36 cellular contexts compared by ENCODE assay signal in the genomic region with DNA sequence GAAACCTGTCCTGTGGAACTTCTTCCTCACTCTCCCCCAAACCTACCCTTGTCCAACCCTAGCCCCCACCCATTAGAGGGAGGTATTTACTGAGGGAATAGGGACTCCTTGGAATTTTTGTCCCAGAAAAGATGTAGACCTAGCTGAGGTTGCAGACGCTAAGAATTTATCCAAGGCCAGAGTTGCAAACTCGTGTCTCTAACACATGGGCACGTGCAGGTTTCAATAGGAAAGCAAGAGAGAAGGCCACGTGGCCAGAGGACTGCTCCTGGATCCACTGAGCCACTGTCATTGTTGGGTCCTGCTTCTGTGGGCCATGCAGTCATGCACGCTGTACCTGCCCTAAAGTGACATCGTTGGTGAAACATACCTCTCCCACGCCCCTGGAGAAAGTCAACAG.
"Had no signal": no experiment of that assay in that cellular context is flagged by ENCODE, and none has a peak within 500 bp of the region (broad histone marks: within the 10 kb centered on the region; RNA-seq: fewer than 3 reads in every experiment).

No MANE protein-coding gene starts in this region.

- H3K27ac ChIP-seq: ascending aorta, cardiac muscle cell, VCaP had no signal

- H3K4me1 ChIP-seq: ascending aorta had no signal

- H3K4me1 Mint-ChIP-seq: activated B cell treated with CpG ODN at 0.5 μM for 24 hours; activated CD4-positive, alpha-beta T cell treated with anti-CD3 and anti-CD28 coated beads, Interleukin-2, amount 10 ng/mL, durations not matched to agents 24 days and 14 days; activated naive CD4-positive, alpha-beta T cell treated with anti-CD3 and anti-CD28 coated beads, Interleukin-2, amount 10 ng/mL, durations not matched to agents 7 days and 5 days; activated naive CD4-positive, alpha-beta T cell treated with anti-CD3 and anti-CD28 coated beads, Interleukin-2, amount 50 U/mL, for 24 hours; activated naive CD8-positive, alpha-beta T cell treated with anti-CD3 and anti-CD28 coated beads, Interleukin-2, amount 10 ng/mL, durations not matched to agents 7 days and 5 days; activated naive CD8-positive, alpha-beta T cell treated with anti-CD3 and anti-CD28 coated beads, Interleukin-2, amount 50 U/mL, for 24 hours; brain; central memory CD8-positive, alpha-beta T cell had no signal

- DNase-seq: activated B cell treated with CpG ODN at 0.5 μM for 24 hours; activated CD4-positive, alpha-beta memory T cell treated with anti-CD3 and anti-CD28 coated beads for 36 hours; activated CD4-positive, alpha-beta T cell treated with anti-CD3 and anti-CD28 coated beads for 4 hours; activated CD4-positive, alpha-beta T cell treated with anti-CD3 and anti-CD28 coated beads, Interleukin-2, amount 10 ng/mL, durations not matched to agents 24 days and 14 days; activated CD4-positive, alpha-beta T cell treated with anti-CD3 and anti-CD28 coated beads, Interleukin-2, amount 50 U/mL, for 1 hour; activated CD4-positive, alpha-beta T cell treated with anti-CD3 and anti-CD28 coated beads, Interleukin-2, amount 50 U/mL, for 4 hours; activated CD4-positive, CD25-positive, alpha-beta regulatory T cell treated with anti-CD3 and anti-CD28 coated beads, Interleukin-2, amount 50 U/mL, for 72 hours; activated CD8-positive, alpha-beta memory T cell treated with anti-CD3 and anti-CD28 coated beads, Interleukin-2, amount 50 U/mL, for 48 hours; activated CD8-positive, alpha-beta T cell treated with anti-CD3 and anti-CD28 coated beads for 36 hours; activated effector memory CD4-positive, alpha-beta T cell treated with Interleukin-2 at 50 U/mL for 16 hours; activated gamma-delta T cell; activated naive CD4-positive, alpha-beta T cell treated with anti-CD3 and anti-CD28 coated beads, Interleukin-2, amount 10 ng/mL, durations not matched to agents 7 days and 5 days; activated naive CD4-positive, alpha-beta T cell treated with Interleukin-2 at 50 U/mL for 16 hours; activated naive CD8-positive, alpha-beta T cell treated with anti-CD3 and anti-CD28 coated beads, Interleukin-2, amount 10 ng/mL, durations not matched to agents 7 days and 5 days; activated naive CD8-positive, alpha-beta T cell treated with anti-CD3 and anti-CD28 coated beads, Interleukin-2, amount 50 U/mL, for 24 hours; activated T-cell treated with anti-CD3 and anti-CD28 coated beads, Interleukin-2, amount 50 U/mL, for 24 hours; activated T-cell treated with anti-CD3 and anti-CD28 coated beads, Interleukin-2, amount 50 U/mL, for 48 hours; amygdala; anterior cingulate cortex; caudate nucleus; cerebellar nuclear complex; T-helper 1 cell; T-helper 2 cell; T-helper 9 cell had no signal

- ATAC-seq: activated CD8-positive, alpha-beta T cell treated with anti-CD3 and anti-CD28 coated beads for 36 hours; activated naive CD8-positive, alpha-beta T cell treated with anti-CD3 and anti-CD28 coated beads, Interleukin-2, amount 50 U/mL, for 24 hours had no signal

- H3K9me3 Mint-ChIP-seq: activated CD8-positive, alpha-beta T cell treated with anti-CD3 and anti-CD28 coated beads for 36 hours; activated T-helper 2 cell treated with anti-CD3 and anti-CD28 coated beads, Interferon-gamma antibody, Interleukin-2, Interleukin-4, amounts not matched to agents 10 μg/mL and 5 μg/mL and 100 μg/mL, durations not matched to agents 14 hours and 24 hours and 36 hours; T-helper 1 cell treated with Interleukin-12 subunit alpha and Interleukin-12 subunit beta and Interleukin-4 antibody, amounts not matched to agents 30 μg/mL and 1 μg/mL, for 36 hours; T-helper 2 cell treated with Interferon-gamma antibody and Interleukin-4, amounts not matched to agents 5 μg/mL and 100 μg/mL, for 36 hours had no signal

- H3K36me3 Mint-ChIP-seq: activated CD4-positive, alpha-beta memory T cell treated with anti-CD3 and anti-CD28 coated beads for 36 hours; activated naive CD4-positive, alpha-beta T cell treated with anti-CD3 and anti-CD28 coated beads, Interleukin-2, amount 10 ng/mL, durations not matched to agents 7 days and 5 days; activated naive CD4-positive, alpha-beta T cell treated with anti-CD3 and anti-CD28 coated beads, Interleukin-2, amount 50 U/mL, for 24 hours; activated naive CD8-positive, alpha-beta T cell treated with anti-CD3 and anti-CD28 coated beads, Interleukin-2, amount 10 ng/mL, durations not matched to agents 7 days and 5 days; brain had no signal

- H3K36me3 ChIP-seq: ascending aorta, cardiac muscle cell had no signal

- FAIRE-seq: bronchial epithelial cell, TTC549 had no signal

- H3K4me3 ChIP-seq: ascending aorta, cardiac muscle cell had no signal

- H3K27me3 ChIP-seq: ascending aorta, cardiac muscle cell had no signal

- H3K4me3 Mint-ChIP-seq: activated B cell treated with CpG ODN at 0.5 μM for 24 hours; activated CD4-positive, alpha-beta memory T cell treated with anti-CD3 and anti-CD28 coated beads for 36 hours; activated CD4-positive, alpha-beta T cell treated with anti-CD3 and anti-CD28 coated beads, Interleukin-2, amount 10 ng/mL, durations not matched to agents 24 days and 14 days; activated CD8-positive, alpha-beta T cell treated with anti-CD3 and anti-CD28 coated beads for 36 hours; activated naive CD4-positive, alpha-beta T cell treated with anti-CD3 and anti-CD28 coated beads, Interleukin-2, amount 10 ng/mL, durations not matched to agents 7 days and 5 days; activated naive CD4-positive, alpha-beta T cell treated with anti-CD3 and anti-CD28 coated beads, Interleukin-2, amount 50 U/mL, for 24 hours; activated naive CD8-positive, alpha-beta T cell; activated naive CD8-positive, alpha-beta T cell treated with anti-CD3 and anti-CD28 coated beads, Interleukin-2, amount 10 ng/mL, durations not matched to agents 7 days and 5 days; activated naive CD8-positive, alpha-beta T cell treated with anti-CD3 and anti-CD28 coated beads, Interleukin-2, amount 50 U/mL, for 24 hours; activated T-cell treated with anti-CD3 and anti-CD28 coated beads, Interleukin-2, amount 50 U/mL, for 24 hours; brain; central memory CD8-positive, alpha-beta T cell; T-helper 1 cell treated with Interleukin-12 subunit alpha and Interleukin-12 subunit beta and Interleukin-4 antibody, amounts not matched to agents 30 μg/mL and 1 μg/mL, for 36 hours; T-helper 2 cell treated with Interferon-gamma antibody and Interleukin-4, amounts not matched to agents 5 μg/mL and 100 μg/mL, for 36 hours had no signal

- H3K27ac Mint-ChIP-seq: activated B cell treated with CpG ODN at 0.5 μM for 24 hours; activated CD4-positive, alpha-beta memory T cell treated with anti-CD3 and anti-CD28 coated beads for 36 hours; activated CD4-positive, alpha-beta T cell treated with anti-CD3 and anti-CD28 coated beads, Interleukin-2, amount 10 ng/mL, durations not matched to agents 24 days and 14 days; activated CD8-positive, alpha-beta T cell treated with anti-CD3 and anti-CD28 coated beads for 36 hours; activated naive CD4-positive, alpha-beta T cell treated with anti-CD3 and anti-CD28 coated beads, Interleukin-2, amount 10 ng/mL, durations not matched to agents 7 days and 5 days; activated naive CD4-positive, alpha-beta T cell treated with anti-CD3 and anti-CD28 coated beads, Interleukin-2, amount 50 U/mL, for 24 hours; activated naive CD8-positive, alpha-beta T cell; activated naive CD8-positive, alpha-beta T cell treated with anti-CD3 and anti-CD28 coated beads, Interleukin-2, amount 10 ng/mL, durations not matched to agents 7 days and 5 days; activated naive CD8-positive, alpha-beta T cell treated with anti-CD3 and anti-CD28 coated beads, Interleukin-2, amount 50 U/mL, for 24 hours; activated T-cell treated with anti-CD3 and anti-CD28 coated beads, Interleukin-2, amount 50 U/mL, for 24 hours; activated T-helper 2 cell treated with anti-CD3 and anti-CD28 coated beads, Interferon-gamma antibody, Interleukin-2, Interleukin-4, amounts not matched to agents 10 μg/mL and 5 μg/mL and 100 μg/mL, durations not matched to agents 14 hours and 24 hours and 36 hours; brain; T-helper 1 cell treated with Interleukin-12 subunit alpha and Interleukin-12 subunit beta and Interleukin-4 antibody, amounts not matched to agents 30 μg/mL and 1 μg/mL, for 36 hours; T-helper 2 cell treated with Interferon-gamma antibody and Interleukin-4, amounts not matched to agents 5 μg/mL and 100 μg/mL, for 36 hours had no signal
